Comparison of ENCODE assay signal across 8 cellular contexts in the genomic region with DNA sequence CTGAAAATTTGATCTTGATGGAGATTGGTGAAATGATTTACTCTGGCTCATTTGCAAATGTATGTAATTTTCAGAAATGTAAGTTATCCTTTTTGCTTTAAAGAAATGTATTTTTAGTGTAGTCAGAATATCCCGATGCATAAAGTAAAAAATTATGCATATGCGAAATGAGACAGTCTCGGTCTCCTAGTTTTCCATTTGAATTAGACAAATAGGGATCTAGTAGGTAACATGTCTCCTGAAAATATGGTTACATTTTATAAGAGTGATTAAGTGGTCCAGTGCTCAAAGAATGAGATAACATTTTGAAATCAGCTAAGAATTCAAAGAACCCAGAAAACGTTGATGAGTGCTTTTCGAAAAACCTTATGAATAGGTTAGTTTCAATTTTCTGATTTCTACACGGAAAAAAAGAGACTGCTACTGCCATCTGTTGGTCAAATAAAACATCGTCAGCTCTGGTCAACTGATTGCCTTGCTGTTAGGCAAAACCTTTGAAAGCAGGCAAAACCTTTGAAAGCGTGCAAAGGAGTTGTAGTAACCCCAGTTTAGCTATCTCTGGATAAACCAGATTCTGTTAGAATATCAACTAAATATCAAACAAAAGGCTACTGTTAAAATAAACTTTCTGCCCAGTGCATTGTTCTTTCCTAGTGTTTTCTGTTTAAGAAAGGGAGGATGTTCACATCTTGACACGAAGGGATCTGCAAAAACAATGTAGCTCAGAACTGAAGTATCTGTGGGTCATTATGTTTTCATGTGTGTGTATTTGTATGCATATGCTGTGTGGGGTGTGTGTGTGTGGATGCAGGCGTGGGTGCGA. TPM values are rescaled to one million over a fixed set of nuclear protein-coding genes. Genes with fewer than 3 reads are reported as not detected.
DNase-seq lines count a peak whose midpoint lies in the region; ATAC-seq and TF ChIP-seq lines count a peak whose summit lies in the region.

No MANE protein-coding gene starts in this region.

- H3K4me1 ChIP-seq in OCI-LY7 (ENCODE audit: insufficient read depth, low read length, poor library complexity, severe bottlenecking) (no peaks in the 10 kb centered on the region), stomach (peaks cover 0 to 4% (median 0%) of the 10 kb centered on the region in 4 donors)

- H3K27ac ChIP-seq in OCI-LY7 (ENCODE audit: low read depth, low read length, poor library complexity, severe bottlenecking) (no peak overlapping the region), stomach (no peak overlapping the region)

- no peaks in the 10 kb centered on the region for H3K27me3 ChIP-seq in stomach

- no peaks in the 10 kb centered on the region for H3K36me3 ChIP-seq in OCI-LY7 (ENCODE audit: insufficient read depth, low read length)
- no peaks in the 10 kb centered on the region for H3K36me3 ChIP-seq in stomach

- ATAC-seq in GM19468 (IDR thresholded peaks at IDR 0.05; ENCODE audit: extremely low read depth, unreplicated experiment) (peak; percentile 45), HG03520 (IDR thresholded peaks at IDR 0.05; ENCODE audit: unreplicated experiment) (peak; percentile 92)

- H3K4me2 ChIP-seq in OCI-LY7 (ENCODE audit: low read length), result peak overlapping the region; percentile 18; the same call in 1 of the 2 replicates

- CTCF ChIA-PET in OCI-LY7 (lab: Charles Lee; ENCODE audit: unreplicated experiment), result no interaction called here

- no peak overlapping the region for H3K4me3 ChIP-seq in OCI-LY7 (ENCODE audit: low read depth, low read length, poor library complexity, severe bottlenecking)
- H3K4me3 ChIP-seq in stomach, result peak overlapping the region; percentile 22 to 42 (median 32)

- TF ChIP-seq POLR2A in stomach (IDR thresholded peaks at IDR 0.05), result no peak

- H3K9me3 Mint-ChIP-seq in brain, result peaks cover 0 to 6% (median 2%) of the 10 kb centered on the region in 5 experiments

- no peak for TF ChIP-seq EP300 in stomach (IDR thresholded peaks at IDR 0.05)

- peaks cover 9% of the 10 kb centered on the region for H3K4me1 Mint-ChIP-seq in brain

- TF ChIP-seq CTCF in OCI-LY7 (conservative IDR thresholded peaks at IDR 0.05; ENCODE audit: low read length) (peak; percentile 89), brain (conservative IDR thresholded peaks at IDR 0.05) (peak; percentile 71 to 84), stomach (IDR thresholded peaks at IDR 0.05) (peak in 4 of 7 experiments; percentile 13 to 59 (median 48))

- H3K27me3 Mint-ChIP-seq in brain, result no peaks in the 10 kb centered on the region

- DNase-seq in SIG-M5 treated with dmso at 0.1 percent for 504 hours (lab: John Stamatoyannopoulos, UW; ENCODE audit: unreplicated experiment) (peak; percentile 54), SIG-M5 (lab: John Stamatoyannopoulos, UW) (no peak), OCI-LY7 (ENCODE audit: low spot score) (peak; percentile 46), kidney tubule cell (ENCODE audit: low spot score) (peak; percentile 53), stomach (no peak)

- no peaks in the 10 kb centered on the region for H3K9me3 ChIP-seq in OCI-LY7 (ENCODE audit: low read length)
- no peaks in the 10 kb centered on the region for H3K9me3 ChIP-seq in stomach

- POLR2A ChIA-PET in OCI-LY7 (lab: Charles Lee), result no interaction called here

- intact Hi-C loops in OCI-LY7 (cut with micrococcal nuclease; ENCODE audit: unreplicated experiment), result loop anchor here (1.0 to 10.0 kb wide), 3 partner anchors 196 to 463 kb away; no protein-coding TSS in a partner anchor
- intact Hi-C loops in stomach (cut with DNase I; ENCODE audit: low total_unique reads), result loop anchor here (10.0 kb wide), 1 partner anchor 393 kb away; no protein-coding TSS in a partner anchor

- H3K36me3 Mint-ChIP-seq in brain, result no peaks in the 10 kb centered on the region

- no peaks in the 10 kb centered on the region for H3K79me2 ChIP-seq in OCI-LY7 (ENCODE audit: insufficient read depth, low read depth, low read length)

- H3K27ac Mint-ChIP-seq in brain, result peak overlapping the region in 3 of 5 experiments; percentile 16 to 59 (median 29)

- no peaks in the 10 kb centered on the region for H3K9me2 ChIP-seq in OCI-LY7 (ENCODE audit: insufficient read depth, low read length)

- no peak overlapping the region for H2AFZ ChIP-seq in OCI-LY7 (ENCODE audit: low read length)

- H3K4me3 Mint-ChIP-seq in brain, result peak overlapping the region in 4 of 5 experiments; percentile 60 to 81 (median 68)

- WGBS in stomach, 5 donors, result 31 to 39% (median 35%) methylated on average over 11 of the region's 11 CpGs

- no TSS peak for BruUV-seq in OCI-LY7 (replicated peaks; lab: Mats Ljungman, UMichigan)

- H4K20me1 ChIP-seq in OCI-LY7 (ENCODE audit: insufficient read depth, low read length), result no peaks in the 10 kb centered on the region

RNA-seq across cellular contexts. Expression of a gene that starts 59.3 kb away (rescaled TPM):
- 11.5 and 17.5 TPM in 2 replicates for total RNA-seq in OCI-LY7 (2014; rRNA removed; shearing (Covaris generic))
- total RNA-seq in OCI-LY7 (2022), result 31.5 and 32.3 TPM in 2 replicates
- polyA plus RNA-seq in brain (ENCODE audit: insufficient read depth, low read depth, low replicate concordance), result 22.9 TPM
- total RNA-seq in stomach, result 10 to 100 TPM in 4 of 5 donors, 1 to 10 TPM in 1; 1.2 to 67.2 (median 17.1) TPM
- polyA plus RNA-seq in stomach, result 10 to 100 TPM; 21.1 to 51.3 (median 27.3) TPM

Comparison
In these comparisons a context has a peak if more than half of its experiments do, and no peak if none do; other contexts are left out.
1. DNase-seq: peak in SIG-M5 treated with dmso at 0.1 percent for 504 hours (single experiment), OCI-LY7 (single experiment) and kidney tubule cell (single experiment); none in SIG-M5 (single experiment) and stomach (single experiment).
2. Peak in every context shown above with its lines, with median percentiles within 50 percentile points of each other: CTCF ChIP-seq.